Comparison of ENCODE assay signal across 8 cellular contexts in the genomic region with DNA sequence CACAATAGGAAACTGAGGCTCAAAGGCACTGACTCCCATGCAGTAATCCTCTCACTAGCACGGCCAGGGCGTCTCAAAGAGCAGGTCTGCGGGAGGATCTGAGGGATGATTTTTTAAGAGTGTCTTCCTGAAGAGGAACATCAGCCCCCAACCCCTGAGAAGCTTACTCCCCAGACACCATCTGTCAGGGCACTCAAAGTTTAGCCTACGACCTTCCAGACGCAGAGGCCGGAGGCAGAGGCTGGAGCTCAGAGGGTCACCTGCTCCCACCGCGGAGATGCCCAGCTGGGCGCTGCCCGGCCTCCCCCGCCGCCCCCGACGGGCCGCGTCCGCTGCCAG. TPM values are rescaled to one million over a fixed set of nuclear protein-coding genes. Genes with fewer than 3 reads are reported as not detected.
DNase-seq lines count a peak whose midpoint lies in the region; ATAC-seq and TF ChIP-seq lines count a peak whose summit lies in the region.

No MANE protein-coding gene starts in this region.

- DNase-seq in MG63, result no peak
- DNase-seq in nephron progenitor cell, result no peak
- no peak for DNase-seq in occipital lobe (lab: John Stamatoyannopoulos, UW)
- DNase-seq in SIG-M5 treated with dmso at 0.1 percent for 504 hours (lab: John Stamatoyannopoulos, UW; ENCODE audit: unreplicated experiment), result no peak
- DNase-seq in ACHN, result no peak

- H3K27ac ChIP-seq in BLaER1 treated with 17β-estradiol and CSF1 and Interleukin-3, amounts not matched to agents 10 nM and 100 nM, result peak overlapping the region in 10 of 11 experiments; percentile 76 to 90 (median 84); a peak in 20 of 22 replicates
- no peak overlapping the region for H3K27ac ChIP-seq in ectodermal cell (ENCODE audit: insufficient read depth, low read depth, low read length, poor library complexity, severe bottlenecking)

- no peaks in the 10 kb centered on the region for H3K9me3 Mint-ChIP-seq in nephron progenitor cell

- H3K9me3 ChIP-seq in BLaER1 treated with 17β-estradiol and CSF1 and Interleukin-3, amounts not matched to agents 10 nM and 100 nM (replicated peaks in 1 of 11), result no peaks in the 10 kb centered on the region
- no peaks in the 10 kb centered on the region for H3K9me3 ChIP-seq in MG63
- H3K9me3 ChIP-seq in ectodermal cell (ENCODE audit: control insufficient read depth, low read length), result no peaks in the 10 kb centered on the region

- H3K4me3 ChIP-seq in BLaER1 treated with 17β-estradiol and CSF1 and Interleukin-3, amounts not matched to agents 10 nM and 100 nM, result peak overlapping the region; percentile 70 to 91 (median 86)
- H3K4me3 ChIP-seq in MG63, result peak overlapping the region; percentile 49
- peak overlapping the region; percentile 46 for H3K4me3 ChIP-seq in ectodermal cell (ENCODE audit: insufficient read depth, low read depth, low read length)

- peaks cover 28 to 40% (median 30%) of the 10 kb centered on the region in 11 experiments for H3K36me3 ChIP-seq in BLaER1 treated with 17β-estradiol and CSF1 and Interleukin-3, amounts not matched to agents 10 nM and 100 nM
- H3K36me3 ChIP-seq in MG63 (peaks cover 5% of the 10 kb centered on the region; the same call in 1 of the 2 replicates), ectodermal cell (ENCODE audit: control insufficient read depth, insufficient read depth, low read length) (peaks cover 17% of the 10 kb centered on the region)

- in situ Hi-C loops in ACHN (cut with HindIII; ENCODE audit: low pct_ligation_motif_present, low pct_unique_long_range_greater_than_20kb, low sequenced_read_pairs), result no loop called here

- H3K36me3 Mint-ChIP-seq in nephron progenitor cell (ENCODE audit: low read depth), result peaks cover 17% of the 10 kb centered on the region

- H3K4me2 ChIP-seq in BLaER1 treated with 17β-estradiol and CSF1 and Interleukin-3, amounts not matched to agents 10 nM and 100 nM, result peak overlapping the region; percentile 76 to 96 (median 89)

- H3K4me1 Mint-ChIP-seq in nephron progenitor cell, result peaks cover 18% of the 10 kb centered on the region

- H3K27me3 Mint-ChIP-seq in nephron progenitor cell (ENCODE audit: low read depth, poor library complexity), result peaks cover 23% of the 10 kb centered on the region

- WGBS in ectodermal cell, 2 experiments, result 20 to 21% methylated on average over 17 of the region's 17 CpGs

- H3K9ac ChIP-seq in BLaER1 treated with 17β-estradiol and CSF1 and Interleukin-3, amounts not matched to agents 10 nM and 100 nM, result peak overlapping the region; percentile 82 to 96 (median 91)

- no peak overlapping the region for H3K27ac Mint-ChIP-seq in nephron progenitor cell

- no peak for ATAC-seq in GM18520 (IDR thresholded peaks at IDR 0.05; ENCODE audit: unreplicated experiment)

- peaks cover 10 to 56% (median 42%) of the 10 kb centered on the region in 11 experiments; a peak in 20 of 22 replicates for H4K20me1 ChIP-seq in BLaER1 treated with 17β-estradiol and CSF1 and Interleukin-3, amounts not matched to agents 10 nM and 100 nM

- TF ChIP-seq CTCF in nephron progenitor cell (IDR thresholded peaks at IDR 0.05), result no peak

- H3K4me3 Mint-ChIP-seq in nephron progenitor cell, result peak overlapping the region; percentile 80

- H3K4me1 ChIP-seq in BLaER1 treated with 17β-estradiol and CSF1 and Interleukin-3, amounts not matched to agents 10 nM and 100 nM, result peaks cover 19 to 32% (median 28%) of the 10 kb centered on the region in 10 experiments
- H3K4me1 ChIP-seq in ectodermal cell (ENCODE audit: control insufficient read depth, insufficient read depth, low read length), result peaks cover 18% of the 10 kb centered on the region

- no peaks in the 10 kb centered on the region for H3K27me3 ChIP-seq in BLaER1 treated with 17β-estradiol and CSF1 and Interleukin-3, amounts not matched to agents 10 nM and 100 nM
- H3K27me3 ChIP-seq in MG63 (no peaks in the 10 kb centered on the region), ectodermal cell (ENCODE audit: control insufficient read depth, insufficient read depth, low read length, poor library complexity, severe bottlenecking) (peaks cover 27% of the 10 kb centered on the region)

RNA-seq across cellular contexts. Expression of a gene that starts 1.7 kb away (rescaled TPM):
- total RNA-seq in MG63 (2014; rRNA removed; shearing (Covaris generic); ENCODE audit: low replicate concordance), result 10.1 and 14.8 TPM in 2 replicates
- 20.7 TPM for polyA plus RNA-seq in ectodermal cell (2013, experiment 1 of 4)
- 22.2 TPM for polyA plus RNA-seq in ectodermal cell (2013, experiment 2 of 4)
- polyA plus RNA-seq in ectodermal cell (2013, experiment 3 of 4), result 15.9 TPM
- polyA plus RNA-seq in ectodermal cell (2013, experiment 4 of 4), result 17.9 TPM
- 4.1 TPM for total RNA-seq in occipital lobe

RNA-seq across cellular contexts. Expression of a gene that starts 38.4 kb away (rescaled TPM):
- total RNA-seq in MG63 (2014; rRNA removed; shearing (Covaris generic); ENCODE audit: low replicate concordance), result 12.9 and 14.4 TPM in 2 replicates
- polyA plus RNA-seq in ectodermal cell (2013, experiment 1 of 4), result 20.1 TPM
- 18.8 TPM for polyA plus RNA-seq in ectodermal cell (2013, experiment 2 of 4)
- polyA plus RNA-seq in ectodermal cell (2013, experiment 3 of 4), result 15.5 TPM
- polyA plus RNA-seq in ectodermal cell (2013, experiment 4 of 4), result 18.2 TPM
- 27.3 TPM for total RNA-seq in occipital lobe
